In the genomic region with DNA sequence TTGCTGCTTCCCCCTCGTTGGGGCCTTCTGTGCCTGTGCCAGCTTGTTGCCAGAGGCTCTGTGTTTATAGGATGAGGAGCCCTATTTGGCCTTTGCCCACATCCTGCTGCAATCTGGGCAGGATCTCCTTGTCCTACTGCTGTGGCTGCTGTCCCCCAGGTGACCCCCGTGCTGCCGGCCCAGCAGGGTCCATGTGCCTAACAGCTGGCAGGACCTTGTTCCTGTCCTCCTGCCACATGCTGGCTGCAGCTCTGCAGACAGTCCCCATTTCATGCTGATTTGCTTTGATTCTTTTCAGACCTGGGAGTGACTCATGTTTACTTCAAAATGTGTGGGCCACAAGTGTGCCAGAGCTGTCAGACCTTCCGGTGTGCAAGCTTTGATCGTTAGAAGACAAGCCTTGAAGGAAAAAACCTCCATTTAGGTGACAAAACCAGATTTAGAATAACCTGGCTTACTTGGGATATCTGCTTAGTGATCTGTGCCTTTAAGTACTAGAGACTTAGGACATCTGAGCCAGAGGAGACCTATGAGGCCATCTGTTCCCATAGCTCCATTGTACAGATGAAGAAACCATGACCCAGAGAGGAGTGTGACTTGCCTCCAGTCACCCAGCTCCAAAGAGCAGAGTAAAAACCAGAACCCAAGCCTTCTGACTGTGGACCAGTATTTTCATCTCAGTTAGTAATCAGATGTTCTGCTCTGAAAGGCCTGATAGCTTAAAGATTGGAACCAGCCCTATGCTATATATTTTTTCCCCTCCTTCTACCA, we compare ENCODE assay signal across 8 cellular contexts. TPM values are rescaled to one million over a fixed set of nuclear protein-coding genes. Genes with fewer than 3 reads are reported as not detected.
DNase-seq lines count a peak whose midpoint lies in the region; ATAC-seq lines count a peak whose summit lies in the region.

No MANE protein-coding gene starts in this region.

- intact Hi-C loops in Right ventricle myocardium superior (cut with DNase I) = no loop called here

- peak; percentile 46 for DNase-seq in Jurkat, Clone E6-1 (ENCODE audit: low read depth, low spot score)
- DNase-seq in activated effector memory CD4-positive, alpha-beta T cell treated with Interleukin-2 at 50 U/mL for 16 hours = peak; percentile 53
- DNase-seq in Right ventricle myocardium superior (no peak), DMS114 treated with DMSO at 0.1 percent for 48 hours (lab: John Stamatoyannopoulos, UW; ENCODE audit: unreplicated experiment) (no peak), LoVo (ENCODE audit: low spot score) (no peak)
- DNase-seq in stimulated activated CD4-positive, alpha-beta T cell treated with anti-CD3 and anti-CD28 coated beads, Interleukin-4, amount 100 ng/mL, for 24 hours = peak; percentile 46

- ATAC-seq in Right ventricle myocardium superior (ENCODE audit: poor library complexity) = peak; percentile 30
- ATAC-seq in GM21360 (IDR thresholded peaks at IDR 0.05; ENCODE audit: unreplicated experiment) = no peak
- ATAC-seq in HG03025 (IDR thresholded peaks at IDR 0.05; ENCODE audit: low FRiP score, unreplicated experiment) = no peak

- H3K4me3 ChIP-seq in Jurkat, Clone E6-1 (ENCODE audit: low read length) = no peak overlapping the region

RNA-seq across cellular contexts. Expression of gene NAV2, which starts 11.1 kb away (rescaled TPM):
- 1.00 TPM for polyA plus RNA-seq in Jurkat, Clone E6-1 (2012; ENCODE audit: insufficient read depth, insufficient read length)
- 10.5 TPM for total RNA-seq in Right ventricle myocardium superior

Comparison
In these comparisons a context has a peak if more than half of its experiments do, and no peak if none do; other contexts are left out.
1. DNase-seq: peak in Jurkat, Clone E6-1 (single experiment), activated effector memory CD4-positive, alpha-beta T cell treated with Interleukin-2 at 50 U/mL for 16 hours (single experiment) and stimulated activated CD4-positive, alpha-beta T cell treated with anti-CD3 and anti-CD28 coated beads, Interleukin-4, amount 100 ng/mL, for 24 hours (single experiment); none in Right ventricle myocardium superior (single experiment), DMS114 treated with DMSO at 0.1 percent for 48 hours (single experiment) and LoVo (single experiment).